ENCODE assay signal across 9 cellular contexts in the genomic region with DNA sequence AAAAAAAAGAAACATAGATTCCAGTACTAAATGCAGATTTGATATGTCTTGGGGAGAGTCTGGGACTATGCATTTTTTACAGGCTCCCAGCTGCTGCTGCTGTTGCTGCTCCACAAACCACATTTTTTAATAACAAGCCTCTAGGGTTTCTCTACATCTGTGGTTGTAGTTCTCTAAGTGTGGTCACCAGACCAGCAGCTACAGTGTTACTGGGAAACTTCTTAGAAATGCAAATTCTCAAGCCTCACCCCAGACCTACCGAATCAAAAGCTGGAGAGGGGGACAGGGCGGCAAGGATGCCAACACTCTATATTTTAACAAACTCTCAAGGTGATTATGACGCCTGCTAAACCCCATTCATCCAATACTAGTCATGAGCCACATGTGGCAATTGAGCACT.
A peak's percentile ranks its signal among the peaks of the same experiment; 100 is the strongest.
DNase-seq lines count a peak whose midpoint lies in the region; ATAC-seq and TF ChIP-seq lines count a peak whose summit lies in the region.
"Had no signal": no experiment of that assay in that cellular context is flagged by ENCODE, and none has a peak within 500 bp of the region (broad histone marks: within the 10 kb centered on the region; RNA-seq: fewer than 3 reads in every experiment).

No MANE protein-coding gene starts in this region.

- H2AFZ ChIP-seq in OCI-LY7 (ENCODE audit: low read length), result no peak overlapping the region

- BruUV-seq in OCI-LY7 (replicated peaks; lab: Mats Ljungman, UMichigan), result no TSS peak

- no peaks in the 10 kb centered on the region for H3K27me3 Mint-ChIP-seq in naive B cell

- peaks cover 26 to 40% (median 35%) of the 10 kb centered on the region in 3 donors for H3K4me1 Mint-ChIP-seq in naive B cell

- no peaks in the 10 kb centered on the region for H3K9me3 Mint-ChIP-seq in naive B cell

- H3K9me2 ChIP-seq in OCI-LY7 (ENCODE audit: insufficient read depth, low read length), result no peaks in the 10 kb centered on the region

- intact Hi-C loops in OCI-LY7 (cut with micrococcal nuclease; ENCODE audit: unreplicated experiment) (no loop called here), heart right ventricle (cut with DNase I) (loop anchor here in 1 of 10 donors (10.0 kb wide), 1 partner anchor 299 kb away; no protein-coding TSS in a partner anchor)

- H3K4me3 Mint-ChIP-seq in naive B cell, result peak overlapping the region in 1 of 8 donors; percentile 39

- H3K9me3 ChIP-seq in OCI-LY7 (ENCODE audit: low read length) (no peaks in the 10 kb centered on the region), heart right ventricle (no peaks in the 10 kb centered on the region)
- H3K9me3 ChIP-seq: A549 had no signal

- no peaks in the 10 kb centered on the region for H3K36me3 Mint-ChIP-seq in naive B cell

- H3K36me3 ChIP-seq in OCI-LY7 (ENCODE audit: insufficient read depth, low read length) (no peaks in the 10 kb centered on the region), heart right ventricle (no peaks in the 10 kb centered on the region)

- WGBS in heart right ventricle, 2 donors, result 71 to 74% methylated on average over 3 of the region's 3 CpGs

- H3K27ac Mint-ChIP-seq in naive B cell, result peak overlapping the region in 2 of 6 donors; percentile 12 to 18

- ATAC-seq in HG02943 (IDR thresholded peaks at IDR 0.05; ENCODE audit: low read depth, unreplicated experiment) (peak; percentile 88), naive B cell (ENCODE audit: low read depth in 2 of 2) (peak; percentile 58 to 62), heart right ventricle (no peak)

- CTCF ChIA-PET in OCI-LY7 (lab: Charles Lee; ENCODE audit: unreplicated experiment), result no interaction called here

- H3K27ac ChIP-seq in OCI-LY7 (ENCODE audit: low read depth, low read length, poor library complexity, severe bottlenecking) (no peak overlapping the region), heart right ventricle (peak overlapping the region in 1 of 10 donors; percentile 81)

- TF ChIP-seq CTCF in OCI-LY7 (conservative IDR thresholded peaks at IDR 0.05; ENCODE audit: low read length) (no peak), heart right ventricle (IDR thresholded peaks at IDR 0.05) (no peak)

- H3K4me3 ChIP-seq in OCI-LY7 (ENCODE audit: low read depth, low read length, poor library complexity, severe bottlenecking) (no peak overlapping the region), heart right ventricle (no peak overlapping the region)
- H3K4me3 ChIP-seq: A549 had no signal

- no peaks in the 10 kb centered on the region for H4K20me1 ChIP-seq in OCI-LY7 (ENCODE audit: insufficient read depth, low read length)

- H3K27me3 ChIP-seq in heart right ventricle, result no peaks in the 10 kb centered on the region

- no peaks in the 10 kb centered on the region for H3K79me2 ChIP-seq in OCI-LY7 (ENCODE audit: insufficient read depth, low read depth, low read length)

- DNase-seq in activated CD4-positive, alpha-beta T cell treated with anti-CD3 and anti-CD28 coated beads for 48 hours, result peak; percentile 29
- DNase-seq in activated CD4-positive, alpha-beta T cell treated with anti-CD3 and anti-CD28 coated beads, Interleukin-2, amount 50 U/mL, for 1 hour, result no peak
- DNase-seq in OCI-LY7 (ENCODE audit: low spot score) (peak; percentile 11), naive B cell (no peak), RPMI8226 (no peak), heart right ventricle (no peak), NCI-H1105 treated with DMSO at 0.1 percent for 48 hours (lab: John Stamatoyannopoulos, UW) (no peak)

- POLR2A ChIA-PET in OCI-LY7 (lab: Charles Lee), result interaction anchor here (1.4 kb wide), 1 partner anchor 10 kb away, joined by 6 read pairs; no protein-coding TSS in a partner anchor

- H3K4me1 ChIP-seq in OCI-LY7 (ENCODE audit: insufficient read depth, low read length, poor library complexity, severe bottlenecking) (no peaks in the 10 kb centered on the region), heart right ventricle (peaks cover 0 to 74% (median 11%) of the 10 kb centered on the region in 9 donors)

- no peak overlapping the region for H3K4me2 ChIP-seq in OCI-LY7 (ENCODE audit: low read length)

Comparison
In these comparisons a context has a peak if more than half of its experiments do, and no peak if none do; other contexts are left out.
1. DNase-seq: peak in activated CD4-positive, alpha-beta T cell treated with anti-CD3 and anti-CD28 coated beads for 48 hours (single experiment) and OCI-LY7 (single experiment); none in activated CD4-positive, alpha-beta T cell treated with anti-CD3 and anti-CD28 coated beads, Interleukin-2, amount 50 U/mL, for 1 hour (single experiment), naive B cell (single experiment), RPMI8226 (single experiment), heart right ventricle (0 of 2) and NCI-H1105 treated with DMSO at 0.1 percent for 48 hours (single experiment).
2. ATAC-seq: peak in HG02943 (single experiment) and naive B cell (2 of 2); none in heart right ventricle (0 of 8).